9 cellular contexts compared by ENCODE assay signal in genomic region chr3:45612918-45613602, GRCh38. TPM values are rescaled to one million over a fixed set of nuclear protein-coding genes. Genes with fewer than 3 reads are reported as not detected.
A peak's percentile ranks its signal among the peaks of the same experiment; 100 is the strongest.
DNase-seq lines count a peak whose midpoint lies in the region; FAIRE-seq and TF ChIP-seq lines count a peak whose summit lies in the region.
"Had no signal": no experiment of that assay in that cellular context is flagged by ENCODE, and none has a peak within 500 bp of the region (broad histone marks: within the 10 kb centered on the region; RNA-seq: fewer than 3 reads in every experiment).

No MANE protein-coding gene starts in this region.

- no peak overlapping the region for H2BK12ac ChIP-seq in H9 (ENCODE audit: insufficient read length, low read depth, low read length)

- no peak overlapping the region for H4K91ac ChIP-seq in H9 (ENCODE audit: insufficient read length, low read depth, low read length)

- H3K14ac ChIP-seq in H9 (ENCODE audit: insufficient read depth, low read length): no peak overlapping the region

- H3K23ac ChIP-seq in H9 (ENCODE audit: insufficient read length, low read depth, low read length): no peak overlapping the region

- H3K9ac ChIP-seq in H9 (ENCODE audit: extremely low read depth, insufficient read length, low read length): no peak overlapping the region

- no peak overlapping the region for H4K8ac ChIP-seq in H9 (replicated peaks; ENCODE audit: insufficient read length, low read depth, low read length)

- H3K4me3 Mint-ChIP-seq in H9: no peak overlapping the region
- H3K4me3 Mint-ChIP-seq in osteocyte (ENCODE audit: unreplicated experiment): no peak overlapping the region

- H3K79me2 ChIP-seq in H9 (ENCODE audit: insufficient read depth, low read length): no peaks in the 10 kb centered on the region; the same call in 1 of the 2 replicates

- H3K56ac ChIP-seq in H9 (ENCODE audit: insufficient read length, low read depth, low read length): no peak overlapping the region

- H3K27me3 Mint-ChIP-seq in H9 (ENCODE audit: low read depth) (no peaks in the 10 kb centered on the region), osteocyte (ENCODE audit: unreplicated experiment) (no peaks in the 10 kb centered on the region)

- H3K4me1 ChIP-seq in H9 (ENCODE audit: insufficient read depth, low read length): no peaks in the 10 kb centered on the region; the same call in 1 of the 2 replicates

- TF ChIP-seq CTCF in H9 (conservative IDR thresholded peaks at IDR 0.05) (no peak), osteocyte (IDR thresholded peaks at IDR 0.05) (no peak)

- no peak overlapping the region for H3K18ac ChIP-seq in H9 (ENCODE audit: insufficient read length, low read depth, low read length)

- H3K9me3 ChIP-seq in H9 (ENCODE audit: control insufficient read depth, low read depth, low read length): no peaks in the 10 kb centered on the region

- peaks cover 13 to 16% of the 10 kb centered on the region in 2 experiments for H3K4me1 Mint-ChIP-seq in H9
- peaks cover 55% of the 10 kb centered on the region for H3K4me1 Mint-ChIP-seq in osteocyte (ENCODE audit: unreplicated experiment)

- no peak overlapping the region for H3T11ph ChIP-seq in H9 (ENCODE audit: low read length)

- no peaks in the 10 kb centered on the region for H3K23me2 ChIP-seq in H9 (ENCODE audit: insufficient read length, low read depth, low read length, poor library complexity, severe bottlenecking)

- H3K27me3 ChIP-seq in H9 (ENCODE audit: insufficient read depth, low read length): no peaks in the 10 kb centered on the region

- no peaks in the 10 kb centered on the region for H3K9me3 Mint-ChIP-seq in H9
- H3K9me3 Mint-ChIP-seq in osteocyte (ENCODE audit: unreplicated experiment): no peaks in the 10 kb centered on the region

- peak overlapping the region in 2 of 3 experiments; percentile 33 to 78; a peak in 2 of 7 replicates for H3K27ac Mint-ChIP-seq in H9
- no peak overlapping the region for H3K27ac Mint-ChIP-seq in osteocyte (ENCODE audit: unreplicated experiment)

- H3K27ac ChIP-seq in H9 (ENCODE audit: insufficient read length, low read depth, low read length): no peak overlapping the region

- H3K79me1 ChIP-seq in H9 (ENCODE audit: insufficient read depth, low read depth, low read length, poor library complexity, severe bottlenecking): no peaks in the 10 kb centered on the region

- no CpG with 5 or more reads among the region's 7 CpGs for WGBS in H9 (ENCODE audit: extremely low coverage, insufficient read length, low lambda C conversion rate)

- no peak overlapping the region for H3K4me2 ChIP-seq in H9 (ENCODE audit: insufficient read depth, insufficient read length, low read length)

- H2BK15ac ChIP-seq in H9 (ENCODE audit: low read depth, low read length): no peak overlapping the region

- H2BK20ac ChIP-seq in H9 (ENCODE audit: low read depth, low read length, poor library complexity, severe bottlenecking): no peak overlapping the region

- no peaks in the 10 kb centered on the region for H4K20me1 ChIP-seq in H9 (ENCODE audit: control insufficient read depth, insufficient read depth, insufficient read length)

- no peak overlapping the region for H2AK5ac ChIP-seq in H9 (ENCODE audit: insufficient read length, low read length)

- H3K36me3 Mint-ChIP-seq in H9 (ENCODE audit: insufficient read depth in 1 of 3, low read depth in 3 of 3) (peaks cover 0 to 3% (median 0%) of the 10 kb centered on the region in 3 experiments; a peak in 3 of 7 replicates), osteocyte (ENCODE audit: unreplicated experiment) (no peaks in the 10 kb centered on the region)

- DNase-seq in GM18507 (ENCODE audit: extremely low spot score, insufficient read length, low read depth): no peak
- no peak for DNase-seq in H9
- DNase-seq in NCI-H1048 (lab: John Stamatoyannopoulos, UW): peak; percentile 69
- DNase-seq in globus pallidus (ENCODE audit: low spot score): peak; percentile 33
- no peak for DNase-seq in cerebellar cortex (ENCODE audit: low spot score)
- DNase-seq in anterior cingulate cortex (lab: John Stamatoyannopoulos, UW): no peak
- DNase-seq in osteocyte (ENCODE audit: extremely low spot score, unreplicated experiment): no peak
- DNase-seq in NOMO-1 (lab: John Stamatoyannopoulos, UW; ENCODE audit: unreplicated experiment in 2 of 2): no peak

- H4K5ac ChIP-seq in H9 (ENCODE audit: insufficient read length, low read depth, low read length): no peak overlapping the region

- peak; percentile 98 for FAIRE-seq in GM18507 (lab: Jason Lieb, UNC)
- FAIRE-seq: endothelial cell of umbilical vein had no signal

- H3K4ac ChIP-seq in H9 (ENCODE audit: low read depth, low read length): no peak overlapping the region

- no peak overlapping the region for H2BK120ac ChIP-seq in H9 (ENCODE audit: low read depth, low read length, poor library complexity, severe bottlenecking)

- H2BK5ac ChIP-seq in H9 (ENCODE audit: insufficient read length, low read length): no peak overlapping the region

- H2AFZ ChIP-seq in H9 (ENCODE audit: low read length): no peak overlapping the region

RNA-seq across cellular contexts. Expression of gene LIMD1, which starts 18.5 kb away (rescaled TPM):
- total RNA-seq in H9 (2021) (34.6 and 34.8 TPM in 2 replicates), osteocyte (28.3 and 33.8 TPM in 2 replicates)

Comparison
In these comparisons a context has a peak if more than half of its experiments do, and no peak if none do; other contexts are left out.
1. DNase-seq: peak in NCI-H1048 (single experiment) and globus pallidus (single experiment); none in GM18507 (single experiment), H9 (single experiment), cerebellar cortex (single experiment), anterior cingulate cortex (0 of 58), osteocyte (single experiment) and NOMO-1 (0 of 2).